19 cellular contexts compared by ENCODE assay signal in genomic region chr10:87753995-87754866, GRCh38.
A peak's percentile ranks its signal among the peaks of the same experiment; 100 is the strongest.
DNase-seq lines count a peak whose midpoint lies in the region; ATAC-seq and TF ChIP-seq lines count a peak whose summit lies in the region.
"Had no signal": no experiment of that assay in that cellular context is flagged by ENCODE, and none has a peak within 500 bp of the region (broad histone marks: within the 10 kb centered on the region; RNA-seq: fewer than 3 reads in every experiment).

No MANE protein-coding gene starts in this region.

- no peak for TF ChIP-seq POLR2A in right lobe of liver (IDR thresholded peaks at IDR 0.05)

- 61% methylated on average over 8 of the region's 8 CpGs for WGBS in right lobe of liver (ENCODE audit: insufficient coverage, low coverage, low lambda C conversion rate, missing lambda C conversion rate)

- H3K4me1 ChIP-seq in right lobe of liver: no peaks in the 10 kb centered on the region
- no peaks in the 10 kb centered on the region for H3K4me1 ChIP-seq in naive thymus-derived CD4-positive, alpha-beta T cell (ENCODE audit: control insufficient read depth in 2 of 2, insufficient read depth in 2 of 2, low read length in 2 of 2)
- H3K4me1 ChIP-seq: Caco-2 had no signal

- H3K4me1 Mint-ChIP-seq in activated CD4-positive, alpha-beta T cell treated with anti-CD3 and anti-CD28 coated beads for 36 hours: peaks cover 48% of the 10 kb centered on the region
- H3K4me1 Mint-ChIP-seq in naive thymus-derived CD4-positive, alpha-beta T cell: peaks cover 0 to 14% (median 8%) of the 10 kb centered on the region in 7 donors

- no peak for TF ChIP-seq CTCF in right lobe of liver (IDR thresholded peaks at IDR 0.05)

- intact Hi-C loops in activated CD4-positive, alpha-beta T cell treated with anti-CD3 and anti-CD28 coated beads for 36 hours (cut with DNase I, micrococcal nuclease): no loop called here
- intact Hi-C loops in right lobe of liver (cut with DNase I): no loop called here
- intact Hi-C loops in naive thymus-derived CD4-positive, alpha-beta T cell (cut with micrococcal nuclease): no loop called here

- H3K9me3 Mint-ChIP-seq in activated CD4-positive, alpha-beta T cell treated with anti-CD3 and anti-CD28 coated beads for 36 hours (ENCODE audit: low read depth): no peaks in the 10 kb centered on the region
- H3K9me3 Mint-ChIP-seq in naive thymus-derived CD4-positive, alpha-beta T cell: no peaks in the 10 kb centered on the region
- H3K9me3 Mint-ChIP-seq: CD14-positive monocyte had no signal

- H3K27me3 ChIP-seq in right lobe of liver: no peaks in the 10 kb centered on the region
- no peaks in the 10 kb centered on the region for H3K27me3 ChIP-seq in naive thymus-derived CD4-positive, alpha-beta T cell (ENCODE audit: control insufficient read depth in 2 of 2, insufficient read depth in 2 of 2, low read length in 2 of 2)

- no peaks in the 10 kb centered on the region for H3K27me3 Mint-ChIP-seq in activated CD4-positive, alpha-beta T cell treated with anti-CD3 and anti-CD28 coated beads for 36 hours
- no peaks in the 10 kb centered on the region for H3K27me3 Mint-ChIP-seq in naive thymus-derived CD4-positive, alpha-beta T cell

- no peak overlapping the region for H3K4me3 ChIP-seq in right lobe of liver
- no peak overlapping the region for H3K4me3 ChIP-seq in naive thymus-derived CD4-positive, alpha-beta T cell (ENCODE audit: low read length)
- H3K4me3 ChIP-seq: GM12878, GM23248 had no signal

- ATAC-seq in activated CD4-positive, alpha-beta T cell treated with anti-CD3 and anti-CD28 coated beads for 36 hours: peak; percentile 52
- peak; percentile 40 to 74 (median 68) for ATAC-seq in right lobe of liver
- no peak for ATAC-seq in naive thymus-derived CD4-positive, alpha-beta T cell
- ATAC-seq: GM12878 had no signal

- H3K27ac ChIP-seq in right lobe of liver: no peak overlapping the region
- H3K27ac ChIP-seq in naive thymus-derived CD4-positive, alpha-beta T cell (ENCODE audit: low read depth, low read length): no peak overlapping the region
- H3K27ac ChIP-seq: GM23248, HL-60 had no signal

- H3K27ac Mint-ChIP-seq in activated CD4-positive, alpha-beta T cell treated with anti-CD3 and anti-CD28 coated beads for 36 hours: peak overlapping the region; percentile 71
- H3K27ac Mint-ChIP-seq in naive thymus-derived CD4-positive, alpha-beta T cell: peak overlapping the region in 1 of 9 donors; percentile 49
- H3K27ac Mint-ChIP-seq: CD14-positive monocyte had no signal

- H3K36me3 Mint-ChIP-seq in activated CD4-positive, alpha-beta T cell treated with anti-CD3 and anti-CD28 coated beads for 36 hours (ENCODE audit: low read depth): peaks cover 25% of the 10 kb centered on the region
- H3K36me3 Mint-ChIP-seq in naive thymus-derived CD4-positive, alpha-beta T cell: peaks cover 0 to 28% (median 17%) of the 10 kb centered on the region in 5 donors

- DNase-seq in activated CD4-positive, alpha-beta T cell treated with anti-CD3 and anti-CD28 coated beads for 36 hours: peak; percentile 21
- DNase-seq in activated CD4-positive, alpha-beta T cell treated with anti-CD3 and anti-CD28 coated beads for 4 hours: no peak
- DNase-seq in CD1c-positive myeloid dendritic cell (ENCODE audit: extremely low spot score): peak; percentile 19
- peak; percentile 30 for DNase-seq in MV-4-11 (lab: John Stamatoyannopoulos, UW)
- no peak for DNase-seq in right lobe of liver
- no peak for DNase-seq in NCI-H2196 (lab: John Stamatoyannopoulos, UW; ENCODE audit: unreplicated experiment)
- DNase-seq in naive thymus-derived CD4-positive, alpha-beta T cell: no peak
- DNase-seq in middle frontal gyrus (ENCODE audit: extremely low spot score, low spot score): no peak
- DNase-seq: Caco-2, DMS53, GM23248, KG1, NCI-H1105 treated with DMSO at 0.1 percent for 48 hours, NCI-H187, NCI-H774, SHP77 had no signal

- H3K36me3 ChIP-seq in right lobe of liver: no peaks in the 10 kb centered on the region
- peaks cover 0 to 24% (median 12%) of the 10 kb centered on the region in 3 experiments for H3K36me3 ChIP-seq in naive thymus-derived CD4-positive, alpha-beta T cell (ENCODE audit: control insufficient read depth in 2 of 3, insufficient read depth in 3 of 3, low read length in 3 of 3)

- POLR2A ChIA-PET in activated CD4-positive, alpha-beta T cell treated with anti-CD3 and anti-CD28 coated beads for 36 hours (lab: Charles Lee): no interaction called here
- POLR2A ChIA-PET in naive thymus-derived CD4-positive, alpha-beta T cell (lab: Charles Lee): no interaction called here

- no peaks in the 10 kb centered on the region for H3K9me3 ChIP-seq in right lobe of liver
- H3K9me3 ChIP-seq in naive thymus-derived CD4-positive, alpha-beta T cell (ENCODE audit: control insufficient read depth in 2 of 3, low read length in 3 of 3): no peaks in the 10 kb centered on the region
- H3K9me3 ChIP-seq: Caco-2 had no signal

- CTCF ChIA-PET in activated CD4-positive, alpha-beta T cell treated with anti-CD3 and anti-CD28 coated beads for 36 hours (lab: Charles Lee): interaction anchor here (0.6 kb wide), 1 partner anchor 701 kb away, joined by 3 read pairs; no protein-coding TSS in a partner anchor
- CTCF ChIA-PET in naive thymus-derived CD4-positive, alpha-beta T cell (lab: Charles Lee): interaction anchor here (1.2 kb wide), 1 partner anchor 50 kb away, joined by 3 read pairs; no protein-coding TSS in a partner anchor

- H3K4me3 Mint-ChIP-seq in activated CD4-positive, alpha-beta T cell treated with anti-CD3 and anti-CD28 coated beads for 36 hours: no peak overlapping the region
- no peak overlapping the region for H3K4me3 Mint-ChIP-seq in naive thymus-derived CD4-positive, alpha-beta T cell
- H3K4me3 Mint-ChIP-seq: CD14-positive monocyte had no signal

Comparison
In these comparisons a context has a peak if more than half of its experiments do, and no peak if none do; other contexts are left out.
1. DNase-seq: peak in activated CD4-positive, alpha-beta T cell treated with anti-CD3 and anti-CD28 coated beads for 36 hours (single experiment), CD1c-positive myeloid dendritic cell (single experiment) and MV-4-11 (single experiment); none in activated CD4-positive, alpha-beta T cell treated with anti-CD3 and anti-CD28 coated beads for 4 hours (0 of 2), right lobe of liver (0 of 3), NCI-H2196 (single experiment), naive thymus-derived CD4-positive, alpha-beta T cell (0 of 9) and middle frontal gyrus (single experiment).